ENCODE assay signal across 27 cellular contexts in genomic region chr14:72120315-72120714, GRCh38.
DNase-seq lines count a peak whose midpoint lies in the region; FAIRE-seq and TF ChIP-seq lines count a peak whose summit lies in the region.
"Had no signal": no experiment of that assay in that cellular context is flagged by ENCODE, and none has a peak within 500 bp of the region (broad histone marks: within the 10 kb centered on the region; RNA-seq: fewer than 3 reads in every experiment).

No MANE protein-coding gene starts in this region.

- H3K4me3 Mint-ChIP-seq in neural progenitor cell, result no peak overlapping the region
- H3K4me3 Mint-ChIP-seq: CD14-positive monocyte; CD4-positive, alpha-beta memory T cell; CD4-positive, CD25-positive, alpha-beta regulatory T cell; CD8-positive, alpha-beta memory T cell had no signal

- H2AFZ ChIP-seq in neural progenitor cell (replicated peaks), result no peak overlapping the region

- H3K4me2 ChIP-seq in neural progenitor cell, result no peak overlapping the region
- H3K4me2 ChIP-seq: BLaER1 had no signal

- no peaks in the 10 kb centered on the region for H3K4me1 Mint-ChIP-seq in neural progenitor cell
- H3K4me1 Mint-ChIP-seq: CD14-positive monocyte; CD4-positive, alpha-beta memory T cell; CD8-positive, alpha-beta memory T cell had no signal

- H3K27me3 ChIP-seq in bronchial epithelial cell (ENCODE audit: control insufficient read depth, insufficient read depth, low read length) (no peaks in the 10 kb centered on the region), neural progenitor cell (no peaks in the 10 kb centered on the region)
- H3K27me3 ChIP-seq: BLaER1 had no signal

- no peaks in the 10 kb centered on the region for H3K27me3 Mint-ChIP-seq in neural progenitor cell (ENCODE audit: insufficient read depth, low read depth)

- FAIRE-seq in bronchial epithelial cell (lab: Jason Lieb, UNC) (no peak), urothelium cell line (lab: Jason Lieb, UNC) (peak; percentile 27)
- FAIRE-seq: A204.1, GM12878, GM12892, GM18507 had no signal

- H3K79me2 ChIP-seq in neural progenitor cell (ENCODE audit: low read depth), result no peaks in the 10 kb centered on the region

- H3K9ac ChIP-seq in neural progenitor cell, result no peak overlapping the region
- H3K9ac ChIP-seq: BLaER1 had no signal

- H3K4me1 ChIP-seq in neural progenitor cell, result no peaks in the 10 kb centered on the region
- H3K4me1 ChIP-seq: BE2C had no signal

- H3K9me3 ChIP-seq in neural progenitor cell (ENCODE audit: low read depth), result no peaks in the 10 kb centered on the region
- H3K9me3 ChIP-seq: BE2C had no signal

- H3K4me3 ChIP-seq in bronchial epithelial cell (ENCODE audit: low read depth, low read length) (no peak overlapping the region), neural progenitor cell (no peak overlapping the region)
- H3K4me3 ChIP-seq: BLaER1, GM12878 had no signal

- no peaks in the 10 kb centered on the region for H4K20me1 ChIP-seq in neural progenitor cell (ENCODE audit: low read depth)
- H4K20me1 ChIP-seq: BLaER1 had no signal

- intact Hi-C loops in posterior vena cava (cut with DNase I), result no loop called here

- no peaks in the 10 kb centered on the region for H3K36me3 Mint-ChIP-seq in neural progenitor cell
- H3K36me3 Mint-ChIP-seq: CD14-positive monocyte; CD4-positive, alpha-beta memory T cell; CD4-positive, CD25-positive, alpha-beta regulatory T cell; CD8-positive, alpha-beta memory T cell had no signal

- TF ChIP-seq CTCF in bronchial epithelial cell (IDR thresholded peaks at IDR 0.05; ENCODE audit: insufficient read depth, low read length, severe bottlenecking) (no peak), neural progenitor cell (IDR thresholded peaks at IDR 0.05) (no peak)

- no peak overlapping the region for H3K27ac ChIP-seq in neural progenitor cell
- H3K27ac ChIP-seq: BLaER1 had no signal

- H3K9me3 Mint-ChIP-seq in neural progenitor cell, result no peaks in the 10 kb centered on the region

- no peaks in the 10 kb centered on the region for H3K36me3 ChIP-seq in bronchial epithelial cell (ENCODE audit: control insufficient read depth, insufficient read depth, low read length)
- no peaks in the 10 kb centered on the region for H3K36me3 ChIP-seq in neural progenitor cell
- H3K36me3 ChIP-seq: BE2C, BLaER1 had no signal

- no peak overlapping the region for H3K27ac Mint-ChIP-seq in neural progenitor cell
- H3K27ac Mint-ChIP-seq: CD14-positive monocyte; CD4-positive, alpha-beta memory T cell; CD4-positive, CD25-positive, alpha-beta regulatory T cell; CD8-positive, alpha-beta memory T cell had no signal

- DNase-seq in Daoy (ENCODE audit: low read depth) (peak; percentile 4), ELR (ENCODE audit: low read depth) (peak; percentile 1), bronchial epithelial cell (ENCODE audit: low read depth) (peak; percentile 4), urothelium cell line (ENCODE audit: low spot score) (no peak), posterior vena cava (ENCODE audit: low spot score) (no peak), neural progenitor cell (ENCODE audit: low spot score) (no peak), superior temporal gyrus (ENCODE audit: extremely low spot score) (no peak)
- DNase-seq: 8988T; ACHN; BE2C; C1 segment of cervical spinal cord; CD4-positive, alpha-beta memory T cell; CD4-positive, CD25-positive, alpha-beta regulatory T cell; CD8-positive, alpha-beta memory T cell; COR-L47; DMS 273 treated with DMSO at 0.1 percent for 48 hours; DMS153; DMS53; DMS79; DND-41; GDM1 had no signal

- no peaks in the 10 kb centered on the region for H3F3A ChIP-seq in neural progenitor cell (ENCODE audit: low read depth)

Comparison
In these comparisons a context has a peak if more than half of its experiments do, and no peak if none do; other contexts are left out.
1. DNase-seq: peak in Daoy (single experiment), ELR (single experiment) and bronchial epithelial cell (single experiment); none in urothelium cell line (single experiment), posterior vena cava (single experiment), neural progenitor cell (single experiment) and superior temporal gyrus (single experiment).